8 cellular contexts compared by ENCODE assay signal in the genomic region with DNA sequence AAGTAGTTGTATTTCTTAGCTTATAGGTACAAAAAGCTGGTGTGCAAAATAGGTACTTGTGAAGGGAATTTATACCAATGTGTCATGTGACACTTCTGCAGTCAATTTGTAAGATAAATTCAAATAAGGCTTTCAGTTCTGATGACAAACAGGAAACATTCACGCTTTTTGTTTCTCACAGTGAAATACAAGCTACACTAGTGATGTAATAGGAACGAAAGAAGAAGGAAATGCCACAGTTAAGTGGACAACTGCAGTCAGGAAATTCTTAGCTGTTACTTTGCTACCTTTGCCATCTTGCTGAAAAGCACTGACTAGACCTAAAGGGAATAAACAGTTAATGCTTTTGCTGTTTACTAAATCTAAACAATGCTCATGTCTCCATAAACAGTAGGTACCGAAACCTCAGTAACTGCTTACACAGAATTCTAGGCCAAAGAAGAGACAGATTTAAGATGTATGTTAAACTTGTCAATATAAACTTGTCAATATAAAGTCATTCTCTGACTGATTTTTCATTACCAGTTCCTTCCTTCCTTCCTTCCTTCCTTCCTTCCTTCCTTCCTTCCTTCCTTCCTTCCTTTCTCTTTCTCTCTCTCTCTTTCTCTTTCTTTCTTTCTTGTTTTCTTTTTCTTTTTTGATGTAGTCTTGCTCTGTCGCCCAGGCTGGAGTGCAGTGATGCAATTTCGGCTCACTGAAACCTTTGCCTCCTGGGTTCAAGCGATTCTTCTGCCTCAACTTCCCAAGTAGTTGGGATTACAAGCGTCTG. TPM values are rescaled to one million over a fixed set of nuclear protein-coding genes. Genes with fewer than 3 reads are reported as not detected.
A peak's percentile ranks its signal among the peaks of the same experiment; 100 is the strongest.
DNase-seq lines count a peak whose midpoint lies in the region; ATAC-seq and TF ChIP-seq lines count a peak whose summit lies in the region.

No MANE protein-coding gene starts in this region.

- DNase-seq in DMS53 (lab: John Stamatoyannopoulos, UW) (peak; percentile 50), cardiac fibroblast (ENCODE audit: low read depth in 2 of 2) (peak; percentile 46 to 49), WERI-Rb-1 (no peak), PC-3 (no peak), body of pancreas (no peak), ACHN (no peak)

- no peaks in the 10 kb centered on the region for H4K20me1 ChIP-seq in PC-3 (ENCODE audit: low read length)

- no peak for TF ChIP-seq POLR2A in body of pancreas (IDR thresholded peaks at IDR 0.05)

- H3K9me2 ChIP-seq in PC-3 (replicated peaks; ENCODE audit: low read length), result no peaks in the 10 kb centered on the region

- H3K4me1 ChIP-seq in PC-3 (ENCODE audit: insufficient read depth, low read length), result peaks cover 5% of the 10 kb centered on the region; the same call in 1 of the 2 replicates
- no peaks in the 10 kb centered on the region for H3K4me1 ChIP-seq in body of pancreas

- H3K4me3 ChIP-seq in cardiac fibroblast (replicated peaks in 1 of 2; ENCODE audit: low read depth in 2 of 2, low read length in 2 of 2), result no peak overlapping the region
- no peak overlapping the region for H3K4me3 ChIP-seq in WERI-Rb-1 (ENCODE audit: low read depth, low read length)
- no peak overlapping the region for H3K4me3 ChIP-seq in PC-3 (ENCODE audit: low read length)
- no peak overlapping the region for H3K4me3 ChIP-seq in body of pancreas

- TF ChIP-seq CTCF in cardiac fibroblast (IDR thresholded peaks at IDR 0.05; ENCODE audit: low read depth, low read length), result no peak
- no peak for TF ChIP-seq CTCF in WERI-Rb-1 (IDR thresholded peaks at IDR 0.05; ENCODE audit: low read depth, low read length)
- no peak for TF ChIP-seq CTCF in PC-3 (conservative IDR thresholded peaks at IDR 0.05; ENCODE audit: low read depth, low read length)
- TF ChIP-seq CTCF in body of pancreas (IDR thresholded peaks at IDR 0.05), result no peak

- intact Hi-C loops in PC-3 (cut with micrococcal nuclease), result no loop called here
- intact Hi-C loops in body of pancreas (cut with DNase I), result no loop called here

- CTCF ChIA-PET in PC-3 (lab: Charles Lee), result no interaction called here

- H2AFZ ChIP-seq in PC-3 (ENCODE audit: low read length), result no peak overlapping the region

- H3K27me3 ChIP-seq in WERI-Rb-1 (ENCODE audit: insufficient read depth, low read depth, severe bottlenecking) (no peaks in the 10 kb centered on the region), PC-3 (ENCODE audit: low read length) (no peaks in the 10 kb centered on the region), body of pancreas (no peaks in the 10 kb centered on the region)

- POLR2A ChIA-PET in PC-3 (lab: Charles Lee; ENCODE audit: unreplicated experiment), result no interaction called here

- in situ Hi-C loops in ACHN (cut with HindIII; ENCODE audit: low pct_ligation_motif_present, low pct_unique_long_range_greater_than_20kb, low sequenced_read_pairs), result no loop called here

- H3K9ac ChIP-seq in PC-3 (ENCODE audit: low read length), result no peak overlapping the region

- WGBS in body of pancreas, 2 donors, result 76 to 81% methylated on average over 7 of the region's 7 CpGs

- H3F3A ChIP-seq in PC-3 (ENCODE audit: low read length, unreplicated experiment), result no peaks in the 10 kb centered on the region

- H3K36me3 ChIP-seq in WERI-Rb-1 (no peaks in the 10 kb centered on the region), PC-3 (ENCODE audit: low read depth, low read length) (no peaks in the 10 kb centered on the region), body of pancreas (replicated peaks in 1 of 2; ENCODE audit: insufficient read depth in 1 of 2, low read depth in 2 of 2) (no peaks in the 10 kb centered on the region)

- H3K79me2 ChIP-seq in PC-3 (ENCODE audit: low read length), result no peaks in the 10 kb centered on the region

- no peaks in the 10 kb centered on the region for H3K9me3 ChIP-seq in WERI-Rb-1 (ENCODE audit: severe bottlenecking)
- H3K9me3 ChIP-seq in PC-3 (ENCODE audit: low read length), result no peaks in the 10 kb centered on the region
- H3K9me3 ChIP-seq in body of pancreas, result no peaks in the 10 kb centered on the region

- BruUV-seq in PC-3 (replicated peaks; lab: Mats Ljungman, UMichigan), result no TSS peak

- no peak overlapping the region for H3K4me2 ChIP-seq in PC-3 (ENCODE audit: low read length)

- ATAC-seq in GM19455 (IDR thresholded peaks at IDR 0.05; ENCODE audit: unreplicated experiment) (peak; percentile 92), HG03378 (IDR thresholded peaks at IDR 0.05; ENCODE audit: unreplicated experiment) (peak; percentile 93), PC-3 (no peak), body of pancreas (no peak)

- H3K27ac ChIP-seq in WERI-Rb-1 (no peak overlapping the region), PC-3 (ENCODE audit: low read length) (no peak overlapping the region), body of pancreas (no peak overlapping the region)

RNA-seq across cellular contexts. Expression of a gene that starts 10.1 kb away (rescaled TPM):
- 6.0 and 9.2 TPM in 2 replicates for total RNA-seq in PC-3 (2014; rRNA removed)
- 10 to 100 TPM in 1 of 2 donors, 1 to 10 TPM in 1; 7.8 to 10.5 TPM for total RNA-seq in body of pancreas

Comparison
In these comparisons a context has a peak if more than half of its experiments do, and no peak if none do; other contexts are left out.
1. DNase-seq: peak in DMS53 (single experiment) and cardiac fibroblast (2 of 2); none in WERI-Rb-1 (single experiment), PC-3 (single experiment), body of pancreas (0 of 4) and ACHN (single experiment).
2. ATAC-seq: peak in GM19455 (single experiment) and HG03378 (single experiment); none in PC-3 (single experiment) and body of pancreas (single experiment).